Comparison of ENCODE assay signal across 18 cellular contexts in the genomic region with DNA sequence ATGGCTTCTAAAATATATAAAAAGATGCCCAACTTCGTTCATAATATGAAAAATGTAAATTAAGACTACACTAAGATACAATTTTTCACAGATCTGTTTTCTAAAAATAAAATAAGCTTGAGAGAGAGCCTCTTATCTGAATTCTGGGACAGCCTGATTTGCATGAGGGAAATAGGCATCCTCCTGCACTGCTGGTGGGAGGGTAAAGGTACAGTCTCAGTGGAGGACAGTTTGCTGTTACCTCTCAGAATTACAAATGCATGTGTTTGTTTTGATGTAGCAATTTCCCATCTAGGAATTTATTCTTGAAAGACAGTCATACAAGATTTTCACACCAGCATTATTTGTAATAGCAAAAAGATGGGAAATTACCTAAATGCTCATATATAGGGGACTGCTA.
DNase-seq lines count a peak whose midpoint lies in the region; ATAC-seq and TF ChIP-seq lines count a peak whose summit lies in the region.
"Had no signal": no experiment of that assay in that cellular context is flagged by ENCODE, and none has a peak within 500 bp of the region (broad histone marks: within the 10 kb centered on the region; RNA-seq: fewer than 3 reads in every experiment).

No MANE protein-coding gene starts in this region.

- H3K27ac ChIP-seq in ACC112 (ENCODE audit: low read depth, low read length) (peak overlapping the region; percentile 34), caudate nucleus (ENCODE audit: low read depth, low read length) (peak overlapping the region; percentile 21), mesodermal cell (ENCODE audit: low read depth, low read length, severe bottlenecking) (peak overlapping the region; percentile 93)

- H3K4me3 Mint-ChIP-seq in HFFc6: peak overlapping the region; percentile 86; the same call in 1 of the 2 replicates

- peaks cover 13% of the 10 kb centered on the region; the same call in 1 of the 2 replicates for H3K36me3 Mint-ChIP-seq in HFFc6 (ENCODE audit: low read depth)

- H3K9me3 Mint-ChIP-seq in HFFc6: no peaks in the 10 kb centered on the region
- H3K9me3 Mint-ChIP-seq: activated B cell treated with CpG ODN at 0.5 μM for 24 hours had no signal

- DNase-seq in HFFc6 (no peak), caudate nucleus (lab: John Stamatoyannopoulos, UW) (no peak), lower leg skin (ENCODE audit: low spot score in 2 of 2) (no peak), MV-4-11 (lab: John Stamatoyannopoulos, UW) (no peak), NCI-H774 (lab: John Stamatoyannopoulos, UW) (no peak)
- DNase-seq: activated B cell treated with CpG ODN at 0.5 μM for 24 hours; activated CD8-positive, alpha-beta memory T cell treated with anti-CD3 and anti-CD28 coated beads, Interleukin-2, amount 50 U/mL, for 48 hours; adrenal gland; EL; left lung; NCI-H1436 treated with DMSO at 0.1 percent for 48 hours; NCI-H748 treated with DMSO at 0.1 percent for 48 hours; SIG-M5; stimulated activated naive CD4-positive, alpha-beta T cell had no signal

- H3K36me3 ChIP-seq in ACC112 (ENCODE audit: insufficient read depth, low read length): no peaks in the 10 kb centered on the region
- H3K36me3 ChIP-seq in mesodermal cell (ENCODE audit: control insufficient read depth, insufficient read depth, low read length): peaks cover 3% of the 10 kb centered on the region
- H3K36me3 ChIP-seq: adrenal gland, HAP-1, left lung had no signal

- H3K4me1 Mint-ChIP-seq in HFFc6 (ENCODE audit: low read depth): peaks cover 61% of the 10 kb centered on the region

- TF ChIP-seq CTCF in HFFc6 (IDR thresholded peaks at IDR 0.05) (no peak), lower leg skin (IDR thresholded peaks at IDR 0.05) (no peak)

- H3K4me1 ChIP-seq in ACC112 (ENCODE audit: control insufficient read depth, insufficient read depth, low read length, unreplicated experiment) (peaks cover 33% of the 10 kb centered on the region), mesodermal cell (ENCODE audit: control insufficient read depth, insufficient read depth, low read length, poor library complexity, severe bottlenecking) (peaks cover 25% of the 10 kb centered on the region)

- no CpG with 5 or more reads among the region's 1 CpG for WGBS in mesodermal cell (ENCODE audit: insufficient coverage in 2 of 2), 2 experiments
- 59 to 71% methylated on average over 1 of the region's 1 CpG for WGBS in lower leg skin, 2 donors

- no peak overlapping the region for H3K4me3 ChIP-seq in ACC112 (ENCODE audit: low read depth, low read length)
- no peak overlapping the region for H3K4me3 ChIP-seq in mesodermal cell (ENCODE audit: extremely low read depth, insufficient read depth, low read length, poor library complexity, severe bottlenecking)
- H3K4me3 ChIP-seq in lower leg skin (ENCODE audit: low read depth, poor library complexity, severe bottlenecking): no peak overlapping the region
- H3K4me3 ChIP-seq: HAP-1, left lung had no signal

- H3K27me3 ChIP-seq in ACC112 (ENCODE audit: insufficient read depth, low read length): no peaks in the 10 kb centered on the region
- H3K27me3 ChIP-seq: adrenal gland, left lung had no signal

- peaks cover 4% of the 10 kb centered on the region for H3K27me3 Mint-ChIP-seq in HFFc6 (ENCODE audit: insufficient read depth)
- H3K27me3 Mint-ChIP-seq: activated B cell treated with CpG ODN at 0.5 μM for 24 hours had no signal

- no peak for ATAC-seq in HG02938 (IDR thresholded peaks at IDR 0.05; ENCODE audit: unreplicated experiment)

- H3K79me2 ChIP-seq in ACC112 (ENCODE audit: control insufficient read depth, insufficient read depth, low read length, unreplicated experiment): peaks cover 72% of the 10 kb centered on the region

- H3K9me3 ChIP-seq in mesodermal cell (ENCODE audit: control insufficient read depth, low read length): no peaks in the 10 kb centered on the region
- H3K9me3 ChIP-seq: adrenal gland, HAP-1, left lung had no signal

- H2AFZ ChIP-seq in ACC112 (ENCODE audit: low read length, unreplicated experiment): no peak overlapping the region

- TF ChIP-seq POLR2A in lower leg skin (IDR thresholded peaks at IDR 0.05): no peak

- H3K27ac Mint-ChIP-seq in HFFc6: peak overlapping the region; percentile 93

- intact Hi-C loops in lower leg skin (cut with DNase I; ENCODE audit: low total_unique reads): loop anchor here (10.0 kb wide), 1 partner anchor 73 kb away; a partner anchor contains a TSS

Comparison
In these comparisons a context has a peak if more than half of its experiments do, and no peak if none do; other contexts are left out.
1. H3K27ac ChIP-seq: peak in every context shown above with its lines; median percentile 93 in mesodermal cell; 34 in ACC112; 21 in caudate nucleus.